ENCODE assay signal across 26 cellular contexts in the genomic region with DNA sequence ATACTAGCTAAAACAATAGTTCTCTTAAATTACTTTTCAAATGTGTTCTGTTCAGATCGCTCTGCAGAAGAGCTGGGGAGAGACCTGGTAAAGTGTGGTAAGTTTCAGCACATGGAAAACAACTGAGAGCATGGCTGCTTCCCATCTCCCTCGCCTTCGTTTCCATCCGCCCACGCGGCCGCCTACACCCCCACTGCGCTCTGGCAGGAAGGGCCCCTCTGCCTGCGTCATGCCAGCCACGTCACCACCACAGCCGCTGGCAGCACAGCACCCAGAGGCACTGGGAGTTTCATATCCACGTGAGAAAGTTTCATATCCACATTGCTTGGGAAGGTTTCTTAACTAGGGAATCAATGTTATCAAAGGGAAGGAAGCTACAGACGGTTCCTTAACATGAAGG. TPM values are rescaled to one million over a fixed set of nuclear protein-coding genes. Genes with fewer than 3 reads are reported as not detected.
"Had no signal": no experiment of that assay in that cellular context is flagged by ENCODE, and none has a peak within 500 bp of the region (broad histone marks: within the 10 kb centered on the region; RNA-seq: fewer than 3 reads in every experiment).

No MANE protein-coding gene starts in this region.

- H3K36me3 ChIP-seq: heart left ventricle, neural progenitor cell, ovary, transverse colon, vagina had no signal

- H3K4me1 Mint-ChIP-seq: activated B cell treated with CpG ODN at 0.5 μM for 24 hours; activated CD4-positive, alpha-beta T cell treated with anti-CD3 and anti-CD28 coated beads for 36 hours; activated naive CD8-positive, alpha-beta T cell treated with anti-CD3 and anti-CD28 coated beads, Interleukin-2, amount 10 ng/mL, durations not matched to agents 7 days and 5 days; naive thymus-derived CD8-positive, alpha-beta T cell; stimulated activated effector memory CD8-positive, alpha-beta T cell treated with anti-CD3 and anti-CD28 coated beads, Interleukin-12 subunit alpha, Interleukin-12 subunit beta, amount 100 ng/mL, for 72 hours; stimulated activated naive CD8-positive, alpha-beta T cell treated with anti-CD3 and anti-CD28 coated beads, Interleukin-15, amount 100 ng/mL, for 72 hours had no signal

- H3K36me3 Mint-ChIP-seq: activated naive CD8-positive, alpha-beta T cell treated with anti-CD3 and anti-CD28 coated beads, Interleukin-2, amount 10 ng/mL, durations not matched to agents 7 days and 5 days; naive thymus-derived CD8-positive, alpha-beta T cell; neural progenitor cell; stimulated activated effector memory CD8-positive, alpha-beta T cell treated with anti-CD3 and anti-CD28 coated beads, Interleukin-12 subunit alpha, Interleukin-12 subunit beta, amount 100 ng/mL, for 72 hours had no signal

- H3K9me3 Mint-ChIP-seq: activated B cell treated with CpG ODN at 0.5 μM for 24 hours; activated naive CD4-positive, alpha-beta T cell treated with anti-CD3 and anti-CD28 coated beads for 36 hours; neural progenitor cell; T-helper 1 cell treated with Interleukin-12 subunit alpha and Interleukin-12 subunit beta and Interleukin-4 antibody, amounts not matched to agents 30 μg/mL and 1 μg/mL, for 36 hours had no signal

- H3K27me3 ChIP-seq: heart left ventricle, neural progenitor cell, ovary, transverse colon, vagina had no signal

- H3K27ac Mint-ChIP-seq: activated B cell treated with CpG ODN at 0.5 μM for 24 hours; activated CD4-positive, alpha-beta T cell treated with anti-CD3 and anti-CD28 coated beads for 36 hours; activated naive CD4-positive, alpha-beta T cell treated with anti-CD3 and anti-CD28 coated beads for 36 hours; activated naive CD8-positive, alpha-beta T cell treated with anti-CD3 and anti-CD28 coated beads, Interleukin-2, amount 10 ng/mL, durations not matched to agents 7 days and 5 days; activated T-cell treated with anti-CD3 and anti-CD28 coated beads, Interleukin-2, amount 50 U/mL, for 72 hours; naive thymus-derived CD8-positive, alpha-beta T cell; neural progenitor cell; stimulated activated effector memory CD8-positive, alpha-beta T cell treated with anti-CD3 and anti-CD28 coated beads, Interleukin-12 subunit alpha, Interleukin-12 subunit beta, amount 100 ng/mL, for 72 hours; stimulated activated naive CD8-positive, alpha-beta T cell treated with anti-CD3 and anti-CD28 coated beads, Interleukin-15, amount 100 ng/mL, for 72 hours; T-helper 1 cell treated with Interleukin-12 subunit alpha and Interleukin-12 subunit beta and Interleukin-4 antibody, amounts not matched to agents 30 μg/mL and 1 μg/mL, for 36 hours had no signal

- H2AFZ ChIP-seq: neural progenitor cell had no signal

- H3K27ac ChIP-seq: heart left ventricle, neural progenitor cell, ovary, psoas muscle, transverse colon, vagina had no signal

- DNase-seq: activated B cell treated with CpG ODN at 0.5 μM for 24 hours; activated CD4-positive, alpha-beta T cell treated with anti-CD3 and anti-CD28 coated beads for 36 hours; activated CD4-positive, alpha-beta T cell treated with anti-CD3 and anti-CD28 coated beads, Interleukin-2, amount 50 U/mL, for 4 hours; activated effector memory CD4-positive, alpha-beta T cell treated with Interleukin-2 at 50 U/mL for 16 hours; activated naive CD4-positive, alpha-beta T cell treated with anti-CD3 and anti-CD28 coated beads for 36 hours; activated naive CD8-positive, alpha-beta T cell treated with anti-CD3 and anti-CD28 coated beads, Interleukin-2, amount 10 ng/mL, durations not matched to agents 7 days and 5 days; activated T-cell treated with anti-CD3 and anti-CD28 coated beads, Interleukin-2, amount 50 U/mL, for 72 hours; amygdala; effector CD4-positive, alpha-beta T cell; foreskin melanocyte; heart left ventricle; naive thymus-derived CD8-positive, alpha-beta T cell; ovary; psoas muscle; right cardiac atrium; small intestine; stimulated activated CD4-positive, alpha-beta T cell treated with anti-CD3 and anti-CD28 coated beads, Interleukin-2, amount 100 ng/mL, for 24 hours; stimulated activated naive CD8-positive, alpha-beta T cell treated with anti-CD3 and anti-CD28 coated beads, Interleukin-15, amount 100 ng/mL, for 72 hours; T1000; transverse colon had no signal

- H3K4me3 ChIP-seq: heart left ventricle, lung, neural progenitor cell, ovary, psoas muscle, transverse colon, vagina had no signal

- H3K9ac ChIP-seq: neural progenitor cell had no signal

- H3K4me3 Mint-ChIP-seq: activated B cell treated with CpG ODN at 0.5 μM for 24 hours; activated CD4-positive, alpha-beta T cell treated with anti-CD3 and anti-CD28 coated beads for 36 hours; activated naive CD4-positive, alpha-beta T cell treated with anti-CD3 and anti-CD28 coated beads for 36 hours; activated naive CD8-positive, alpha-beta T cell treated with anti-CD3 and anti-CD28 coated beads, Interleukin-2, amount 10 ng/mL, durations not matched to agents 7 days and 5 days; activated T-cell treated with anti-CD3 and anti-CD28 coated beads, Interleukin-2, amount 50 U/mL, for 72 hours; naive thymus-derived CD8-positive, alpha-beta T cell; neural progenitor cell; stimulated activated effector memory CD8-positive, alpha-beta T cell treated with anti-CD3 and anti-CD28 coated beads, Interleukin-12 subunit alpha, Interleukin-12 subunit beta, amount 100 ng/mL, for 72 hours; stimulated activated naive CD8-positive, alpha-beta T cell treated with anti-CD3 and anti-CD28 coated beads, Interleukin-15, amount 100 ng/mL, for 72 hours; T-helper 1 cell treated with Interleukin-12 subunit alpha and Interleukin-12 subunit beta and Interleukin-4 antibody, amounts not matched to agents 30 μg/mL and 1 μg/mL, for 36 hours had no signal

- H3K27me3 Mint-ChIP-seq: activated B cell treated with CpG ODN at 0.5 μM for 24 hours; activated naive CD8-positive, alpha-beta T cell treated with anti-CD3 and anti-CD28 coated beads, Interleukin-2, amount 10 ng/mL, durations not matched to agents 7 days and 5 days; stimulated activated naive CD8-positive, alpha-beta T cell treated with anti-CD3 and anti-CD28 coated beads, Interleukin-15, amount 100 ng/mL, for 72 hours had no signal

- H3K4me2 ChIP-seq: neural progenitor cell had no signal

- H3K4me1 ChIP-seq: neural progenitor cell, psoas muscle, transverse colon, vagina had no signal

- ATAC-seq: activated CD4-positive, alpha-beta T cell treated with anti-CD3 and anti-CD28 coated beads for 36 hours; activated T-cell treated with anti-CD3 and anti-CD28 coated beads, Interleukin-2, amount 50 U/mL, for 72 hours; heart left ventricle; naive thymus-derived CD8-positive, alpha-beta T cell; right cardiac atrium; stimulated activated effector memory CD8-positive, alpha-beta T cell treated with anti-CD3 and anti-CD28 coated beads, Interleukin-12 subunit alpha, Interleukin-12 subunit beta, amount 100 ng/mL, for 72 hours; stimulated activated naive CD8-positive, alpha-beta T cell treated with anti-CD3 and anti-CD28 coated beads, Interleukin-15, amount 100 ng/mL, for 72 hours had no signal

- H3K9me3 ChIP-seq: heart left ventricle, ovary, psoas muscle, transverse colon, vagina had no signal

RNA-seq across cellular contexts. Expression of a gene that starts 23.9 kb away (rescaled TPM):
- total RNA-seq: activated B cell treated with CpG ODN at 0.5 μM for 24 hours; activated CD4-positive, alpha-beta T cell treated with anti-CD3 and anti-CD28 coated beads for 36 hours; activated naive CD4-positive, alpha-beta T cell treated with anti-CD3 and anti-CD28 coated beads for 36 hours; activated naive CD8-positive, alpha-beta T cell treated with anti-CD3 and anti-CD28 coated beads, Interleukin-2, amount 10 ng/mL, durations not matched to agents 7 days and 5 days; activated T-cell treated with anti-CD3 and anti-CD28 coated beads, Interleukin-2, amount 50 U/mL, for 72 hours; naive thymus-derived CD8-positive, alpha-beta T cell had no signal
- polyA plus RNA-seq: keratinocyte; naive thymus-derived CD8-positive, alpha-beta T cell had no signal
